Comparison of ENCODE assay signal across 1 cellular context in the genomic region with DNA sequence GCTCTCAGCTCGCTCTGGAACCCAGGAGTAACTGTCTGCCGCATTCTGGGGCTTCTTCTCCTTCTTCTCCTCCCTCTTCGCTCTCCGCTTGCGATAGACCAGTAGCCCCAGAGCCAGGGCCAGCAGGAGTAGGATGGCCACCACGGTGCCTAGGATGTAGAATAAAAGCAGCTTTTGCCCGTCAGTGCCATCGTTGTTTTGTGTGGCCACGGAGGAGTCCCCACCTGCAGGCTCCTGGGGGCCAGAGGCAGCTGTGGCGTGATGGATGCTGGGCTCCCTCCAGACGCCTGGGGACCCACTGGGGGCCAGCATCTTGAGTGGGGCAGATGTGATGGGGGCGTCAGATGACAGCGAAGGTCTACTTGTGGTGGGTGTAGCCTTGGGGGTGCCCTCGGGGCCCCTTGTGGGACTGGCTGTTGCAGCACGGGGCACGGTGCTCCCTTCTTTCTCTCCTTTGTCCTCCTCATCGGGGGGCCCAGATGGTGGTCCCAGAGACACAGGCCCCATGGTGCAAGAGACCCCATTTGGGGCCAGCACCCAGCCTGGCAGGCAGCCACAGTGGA.
TF ChIP-seq lines count a peak whose summit lies in the region.

No MANE protein-coding gene starts in this region.

TF ChIP-seq in endothelial cell of umbilical vein, 7 proteins besides CTCF, POLR2A, EP300 and RAD21:
- TF ChIP-seq GATA2 (IDR thresholded peaks at IDR 0.05; ENCODE audit: insufficient read depth, insufficient read length, low read depth, low read length): no peak
- TF ChIP-seq, protein P1, sequence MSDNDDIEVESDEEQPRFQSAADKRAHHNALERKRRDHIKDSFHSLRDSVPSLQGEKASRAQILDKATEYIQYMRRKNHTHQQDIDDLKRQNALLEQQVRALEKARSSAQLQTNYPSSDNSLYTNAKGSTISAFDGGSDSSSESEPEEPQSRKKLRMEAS (IDR thresholded peaks at IDR 0.05; ENCODE audit: insufficient read depth, insufficient read length): no peak
